ENCODE assay signal across 1 cellular context in the genomic region with DNA sequence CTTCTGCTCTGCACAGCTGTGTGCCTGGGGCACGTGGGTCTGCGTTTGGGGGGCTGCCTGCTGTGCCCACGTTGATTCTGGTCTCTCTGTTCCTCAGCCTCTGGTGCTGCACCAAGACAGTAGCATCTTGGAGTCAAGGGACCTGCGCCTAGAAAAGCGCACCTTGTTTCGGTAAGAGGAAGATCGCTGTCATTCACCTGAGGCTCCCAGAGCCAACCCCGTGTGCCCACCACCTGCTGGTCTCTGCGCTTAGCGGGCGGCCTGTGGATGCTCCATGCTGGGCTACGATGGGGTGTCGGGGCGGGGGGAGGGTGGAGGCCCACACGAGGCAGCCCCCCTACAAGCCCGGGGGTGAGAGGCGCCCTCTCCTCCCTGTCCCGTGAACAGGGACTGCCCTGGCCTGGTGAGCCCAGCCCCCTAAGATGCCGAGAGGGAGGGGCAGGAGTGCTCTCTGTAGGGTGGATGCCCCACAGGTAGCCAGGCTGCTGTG.
TF ChIP-seq lines count a peak whose summit lies in the region.

No MANE protein-coding gene starts in this region.

TF ChIP-seq in K562, 482 proteins besides CTCF, POLR2A, EP300 and RAD21:
- TF ChIP-seq, protein P1, sequence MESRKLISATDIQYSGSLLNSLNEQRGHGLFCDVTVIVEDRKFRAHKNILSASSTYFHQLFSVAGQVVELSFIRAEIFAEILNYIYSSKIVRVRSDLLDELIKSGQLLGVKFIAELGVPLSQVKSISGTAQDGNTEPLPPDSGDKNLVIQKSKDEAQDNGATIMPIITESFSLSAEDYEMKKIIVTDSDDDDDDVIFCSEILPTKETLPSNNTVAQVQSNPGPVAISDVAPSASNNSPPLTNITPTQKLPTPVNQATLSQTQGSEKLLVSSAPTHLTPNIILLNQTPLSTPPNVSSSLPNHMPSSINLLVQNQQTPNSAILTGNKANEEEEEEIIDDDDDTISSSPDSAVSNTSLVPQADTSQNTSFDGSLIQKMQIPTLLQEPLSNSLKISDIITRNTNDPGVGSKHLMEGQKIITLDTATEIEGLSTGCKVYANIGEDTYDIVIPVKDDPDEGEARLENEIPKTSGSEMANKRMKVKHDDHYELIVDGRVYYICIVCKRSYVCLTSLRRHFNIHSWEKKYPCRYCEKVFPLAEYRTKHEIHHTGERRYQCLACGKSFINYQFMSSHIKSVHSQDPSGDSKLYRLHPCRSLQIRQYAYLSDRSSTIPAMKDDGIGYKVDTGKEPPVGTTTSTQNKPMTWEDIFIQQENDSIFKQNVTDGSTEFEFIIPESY (CRISPR knock-in tag; IDR thresholded peaks at IDR 0.05) = 0 out of 2 replicates have a peak, but pooled peaks have one; percentile 12
- TF ChIP-seq ZNF133 (CRISPR knock-in tag; IDR thresholded peaks at IDR 0.05) = no peak
- TF ChIP-seq SIN3A (IDR thresholded peaks at IDR 0.05; ENCODE audit: borderline replicate concordance in 2 of 2, control insufficient read depth in 1 of 2, low read depth in 2 of 2, low read length in 2 of 2) = no peak
- no peak for TF ChIP-seq KAT2B (IDR thresholded peaks at IDR 0.05; ENCODE audit: low read depth, low read length)
- TF ChIP-seq RB1 (IDR thresholded peaks at IDR 0.05; ENCODE audit: low read depth) = no peak
- no peak for TF ChIP-seq AFF1 (IDR thresholded peaks at IDR 0.05; ENCODE audit: low read depth in 1 of 2, partially characterized antibody in 2 of 2)
- TF ChIP-seq CREB3 (tag; conservative IDR thresholded peaks at IDR 0.05; ENCODE audit: low read depth) = no peak
- TF ChIP-seq, protein P2, sequence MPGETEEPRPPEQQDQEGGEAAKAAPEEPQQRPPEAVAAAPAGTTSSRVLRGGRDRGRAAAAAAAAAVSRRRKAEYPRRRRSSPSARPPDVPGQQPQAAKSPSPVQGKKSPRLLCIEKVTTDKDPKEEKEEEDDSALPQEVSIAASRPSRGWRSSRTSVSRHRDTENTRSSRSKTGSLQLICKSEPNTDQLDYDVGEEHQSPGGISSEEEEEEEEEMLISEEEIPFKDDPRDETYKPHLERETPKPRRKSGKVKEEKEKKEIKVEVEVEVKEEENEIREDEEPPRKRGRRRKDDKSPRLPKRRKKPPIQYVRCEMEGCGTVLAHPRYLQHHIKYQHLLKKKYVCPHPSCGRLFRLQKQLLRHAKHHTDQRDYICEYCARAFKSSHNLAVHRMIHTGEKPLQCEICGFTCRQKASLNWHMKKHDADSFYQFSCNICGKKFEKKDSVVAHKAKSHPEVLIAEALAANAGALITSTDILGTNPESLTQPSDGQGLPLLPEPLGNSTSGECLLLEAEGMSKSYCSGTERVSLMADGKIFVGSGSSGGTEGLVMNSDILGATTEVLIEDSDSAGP (CRISPR knock-in tag; IDR thresholded peaks at IDR 0.05) = no peak
- TF ChIP-seq BDP1 (IDR thresholded peaks at IDR 0.05; ENCODE audit: insufficient read depth, insufficient read length) = no peak
TF ChIP-seq in K562: peak in this region for 1.
